ENCODE assay signal across 15 cellular contexts in the genomic region with DNA sequence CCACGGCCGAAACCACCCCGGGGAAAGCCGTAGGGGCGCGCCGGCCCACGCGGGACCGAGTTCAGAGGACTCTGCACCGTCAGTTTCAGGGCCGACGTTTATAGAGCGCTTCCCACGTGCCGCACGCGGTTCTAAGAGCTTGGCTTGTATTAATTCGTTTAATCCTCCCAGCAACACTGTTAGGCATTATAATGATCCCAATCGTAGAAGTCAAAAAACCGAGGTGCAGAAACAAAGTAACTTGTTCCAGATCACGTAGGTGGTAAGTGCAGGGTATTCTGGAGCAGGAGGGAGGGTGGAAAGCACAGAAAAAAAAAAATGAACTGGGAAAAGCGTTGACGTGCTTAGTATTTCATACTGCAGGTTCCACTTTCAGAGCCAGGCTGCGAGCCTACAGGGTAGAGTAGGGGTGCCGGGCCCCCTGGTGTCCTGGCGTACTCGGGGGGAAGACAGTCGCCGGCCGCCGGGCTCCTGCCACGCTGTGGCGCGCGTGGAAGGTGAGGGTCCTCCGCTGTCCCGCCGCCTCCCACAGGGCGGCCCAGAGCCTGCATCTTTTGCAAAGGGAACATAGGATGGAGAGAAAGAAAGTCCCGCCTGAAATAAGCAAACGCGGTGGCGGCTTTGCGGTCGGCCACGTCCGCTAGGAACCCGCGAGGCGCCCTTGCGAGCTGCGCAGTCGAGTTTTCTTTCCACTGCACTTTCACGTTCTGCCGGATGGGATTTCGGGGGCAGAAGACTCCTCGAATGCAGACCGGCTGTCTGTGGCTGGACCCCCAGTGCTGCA.
DNase-seq lines count a peak whose midpoint lies in the region; ATAC-seq, FAIRE-seq and TF ChIP-seq lines count a peak whose summit lies in the region.
"Had no signal": no experiment of that assay in that cellular context is flagged by ENCODE, and none has a peak within 500 bp of the region (broad histone marks: within the 10 kb centered on the region; RNA-seq: fewer than 3 reads in every experiment).

No MANE protein-coding gene starts in this region.

- peaks cover 31% of the 10 kb centered on the region for H3K4me1 Mint-ChIP-seq in activated naive CD8-positive, alpha-beta T cell (ENCODE audit: low read depth)
- H3K4me1 Mint-ChIP-seq in memory B cell: peaks cover 4% of the 10 kb centered on the region

- TF ChIP-seq CTCF in AG10803 (conservative IDR thresholded peaks at IDR 0.05; ENCODE audit: low read length): peak; percentile 18
- TF ChIP-seq CTCF in GM10266 (IDR thresholded peaks at IDR 0.05; ENCODE audit: control insufficient read depth, insufficient read depth, low read depth, missing control alignments): no peak

- H3K27ac Mint-ChIP-seq in activated naive CD8-positive, alpha-beta T cell: no peak overlapping the region
- H3K27ac Mint-ChIP-seq in memory B cell: peak overlapping the region; percentile 49

- no peak for DNase-seq in AG10803 (ENCODE audit: low read depth)
- peak; percentile 50 for DNase-seq in GM10266 (ENCODE audit: extremely low spot score)
- DNase-seq in memory B cell (ENCODE audit: low spot score in 2 of 2): no peak
- no peak for DNase-seq in amygdala (lab: John Stamatoyannopoulos, UW)
- DNase-seq in NCI-H187 (lab: John Stamatoyannopoulos, UW): no peak
- no peak for DNase-seq in posterior cingulate gyrus
- DNase-seq in GM19239 (ENCODE audit: insufficient read length, low spot score): no peak
- DNase-seq: activated effector memory CD4-positive, alpha-beta T cell treated with anti-CD3 and anti-CD28 coated beads, Interleukin-2, amount 50 U/mL, for 16 hours; effector CD8-positive, alpha-beta T cell; hypothalamus; IMR-90; NCI-H2081 treated with DMSO at 0.1 percent for 48 hours; stomach; T-helper 9 cell had no signal

- H3K36me3 Mint-ChIP-seq in activated naive CD8-positive, alpha-beta T cell: peaks cover 2% of the 10 kb centered on the region
- H3K36me3 Mint-ChIP-seq in memory B cell: no peaks in the 10 kb centered on the region

- no peak for FAIRE-seq in GM19239 (lab: Jason Lieb, UNC)

- peaks cover 46% of the 10 kb centered on the region for H3K27me3 Mint-ChIP-seq in activated naive CD8-positive, alpha-beta T cell
- H3K27me3 Mint-ChIP-seq in memory B cell: peaks cover 34% of the 10 kb centered on the region

- no peak overlapping the region for H3K4me3 ChIP-seq in AG10803 (ENCODE audit: low read length)

- H3K9me3 Mint-ChIP-seq in activated naive CD8-positive, alpha-beta T cell (ENCODE audit: low read depth): no peaks in the 10 kb centered on the region
- H3K9me3 Mint-ChIP-seq in memory B cell: no peaks in the 10 kb centered on the region

- H3K4me3 Mint-ChIP-seq in activated naive CD8-positive, alpha-beta T cell: peak overlapping the region; percentile 57
- peak overlapping the region; percentile 25 for H3K4me3 Mint-ChIP-seq in memory B cell

- intact Hi-C loops in posterior cingulate gyrus (cut with DNase I): no loop called here

- no peak for ATAC-seq in memory B cell (ENCODE audit: low read depth)
